28 cellular contexts compared by ENCODE assay signal in the genomic region with DNA sequence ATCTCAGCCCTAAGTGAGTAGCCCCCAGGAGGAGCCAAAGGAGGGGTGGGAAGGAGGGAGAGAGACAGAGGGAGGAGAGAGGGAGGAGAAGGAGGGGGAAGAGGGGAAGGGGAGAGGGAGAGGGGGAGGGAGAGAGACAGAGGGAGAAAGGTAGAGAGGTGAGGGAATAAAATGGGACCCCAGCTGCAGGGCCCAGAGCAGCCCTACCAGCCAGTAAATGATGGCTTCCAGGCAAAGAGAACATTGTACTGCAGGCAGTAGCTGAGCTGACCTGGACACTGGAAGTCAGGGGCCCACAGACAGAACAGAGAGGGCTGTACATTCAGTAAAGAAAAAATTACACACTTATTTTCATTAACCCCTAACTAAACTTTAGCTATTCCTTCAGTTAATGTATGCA. TPM values are rescaled to one million over a fixed set of nuclear protein-coding genes. Genes with fewer than 3 reads are reported as not detected.
DNase-seq lines count a peak whose midpoint lies in the region; ATAC-seq and TF ChIP-seq lines count a peak whose summit lies in the region.
"Had no signal": no experiment of that assay in that cellular context is flagged by ENCODE, and none has a peak within 500 bp of the region (broad histone marks: within the 10 kb centered on the region; RNA-seq: fewer than 3 reads in every experiment).

No MANE protein-coding gene starts in this region.

- peaks cover 42% of the 10 kb centered on the region for H3K4me1 Mint-ChIP-seq in mesothelial cell of epicardium
- peaks cover 14% of the 10 kb centered on the region for H3K4me1 Mint-ChIP-seq in type B pancreatic cell (ENCODE audit: unreplicated experiment)
- H3K4me1 Mint-ChIP-seq: stimulated activated naive B cell treated with anti-CD40 and anti-IgM and Interleukin-4, amounts not matched to agents 10 μg/mL and 1 μg/mL and 100 μg/mL, for 72 hours had no signal

- no peak overlapping the region for H3K4me3 ChIP-seq in cardiac muscle cell
- H3K4me3 ChIP-seq: body of pancreas, left ventricle myocardium inferior, suprapubic skin had no signal

- DNase-seq in cardiac muscle cell (ENCODE audit: low read depth in 1 of 2, low spot score in 1 of 2) (no peak), left ventricle myocardium superior (no peak), caudate nucleus (lab: John Stamatoyannopoulos, UW) (peak in 1 of 61 donors; percentile 8), mesothelial cell of epicardium (ENCODE audit: low spot score in 2 of 2, unreplicated experiment in 2 of 2) (no peak), type B pancreatic cell (ENCODE audit: extremely low spot score, unreplicated experiment) (no peak), middle frontal gyrus (ENCODE audit: extremely low spot score, low spot score) (no peak), NCI-H1092 (lab: John Stamatoyannopoulos, UW) (no peak)
- DNase-seq in stimulated activated CD4-positive, alpha-beta T cell treated with anti-CD3 and anti-CD28 coated beads, Interleukin-4, amount 100 ng/mL, for 24 hours, result no peak
- DNase-seq: activated CD4-positive, alpha-beta memory T cell treated with anti-CD3 and anti-CD28 coated beads for 36 hours; activated CD4-positive, alpha-beta T cell treated with anti-CD3 and anti-CD28 coated beads for 1 hour; activated CD8-positive, alpha-beta memory T cell treated with anti-CD3 and anti-CD28 coated beads, Interleukin-2, amount 50 U/mL, for 4 hours; activated naive CD4-positive, alpha-beta T cell treated with Interleukin-2 at 50 U/mL for 16 hours; AML-193; body of pancreas; CD8-positive, alpha-beta T cell; DMS 273 treated with DMSO at 0.1 percent for 48 hours; effector memory CD4-positive, alpha-beta T cell; EL; KBM-7; left ventricle myocardium inferior; naive thymus-derived CD4-positive, alpha-beta T cell; NCI-H2081; NCI-H526; NK-92 treated with Interleukin-12 subunit alpha and Interleukin-12 subunit beta, amount 100 ng/mL, for 24 hours; SHP77; stimulated activated naive B cell treated with anti-CD40 and anti-IgM and Interleukin-4, amounts not matched to agents 10 μg/mL and 1 μg/mL and 100 μg/mL, for 72 hours had no signal

- H3K27ac ChIP-seq in cardiac muscle cell, result peak overlapping the region; percentile 9
- peak overlapping the region; percentile 86 for H3K27ac ChIP-seq in caudate nucleus (ENCODE audit: low read depth, low read length)
- H3K27ac ChIP-seq: left ventricle myocardium inferior, suprapubic skin had no signal

- no peaks in the 10 kb centered on the region for H3K27me3 ChIP-seq in cardiac muscle cell
- H3K27me3 ChIP-seq: body of pancreas, suprapubic skin had no signal

- no peaks in the 10 kb centered on the region for H3K36me3 ChIP-seq in cardiac muscle cell
- H3K36me3 ChIP-seq: left ventricle myocardium inferior, suprapubic skin had no signal

- H3K9me3 Mint-ChIP-seq in mesothelial cell of epicardium (peaks cover 2% of the 10 kb centered on the region), type B pancreatic cell (peaks cover 6% of the 10 kb centered on the region)
- H3K9me3 Mint-ChIP-seq: activated CD4-positive, alpha-beta memory T cell treated with anti-CD3 and anti-CD28 coated beads for 36 hours; activated T-helper 1 cell treated with anti-CD3 and anti-CD28 coated beads, Interleukin-12 subunit alpha, Interleukin-12 subunit beta, Interleukin-2, Interleukin-4 antibody, amounts not matched to agents 30 ng/mL and 10 ng/mL and 1 ng/mL, durations not matched to agents 14 hours and 24 hours and 36 hours; CD8-positive, alpha-beta T cell; naive thymus-derived CD4-positive, alpha-beta T cell; stimulated activated naive B cell treated with anti-CD40 and anti-IgM and Interleukin-4, amounts not matched to agents 10 μg/mL and 1 μg/mL and 100 μg/mL, for 72 hours had no signal

- H3K4me3 Mint-ChIP-seq in mesothelial cell of epicardium (no peak overlapping the region), type B pancreatic cell (no peak overlapping the region)
- H3K4me3 Mint-ChIP-seq: activated CD4-positive, alpha-beta memory T cell treated with anti-CD3 and anti-CD28 coated beads for 36 hours; activated T-helper 1 cell treated with anti-CD3 and anti-CD28 coated beads, Interleukin-12 subunit alpha, Interleukin-12 subunit beta, Interleukin-2, Interleukin-4 antibody, amounts not matched to agents 30 ng/mL and 10 ng/mL and 1 ng/mL, durations not matched to agents 14 hours and 24 hours and 36 hours; CD8-positive, alpha-beta T cell; naive thymus-derived CD4-positive, alpha-beta T cell; stimulated activated naive B cell treated with anti-CD40 and anti-IgM and Interleukin-4, amounts not matched to agents 10 μg/mL and 1 μg/mL and 100 μg/mL, for 72 hours had no signal

- no peak for ATAC-seq in left ventricle myocardium superior
- ATAC-seq: CD8-positive, alpha-beta T cell; naive thymus-derived CD4-positive, alpha-beta T cell; stimulated activated naive B cell treated with anti-CD40 and anti-IgM and Interleukin-4, amounts not matched to agents 10 μg/mL and 1 μg/mL and 100 μg/mL, for 72 hours had no signal

- H3K27ac Mint-ChIP-seq in mesothelial cell of epicardium, result peak overlapping the region; percentile 73
- H3K27ac Mint-ChIP-seq in type B pancreatic cell, result peak overlapping the region; percentile 72
- H3K27ac Mint-ChIP-seq: activated CD4-positive, alpha-beta memory T cell treated with anti-CD3 and anti-CD28 coated beads for 36 hours; activated T-helper 1 cell treated with anti-CD3 and anti-CD28 coated beads, Interleukin-12 subunit alpha, Interleukin-12 subunit beta, Interleukin-2, Interleukin-4 antibody, amounts not matched to agents 30 ng/mL and 10 ng/mL and 1 ng/mL, durations not matched to agents 14 hours and 24 hours and 36 hours; CD8-positive, alpha-beta T cell; naive thymus-derived CD4-positive, alpha-beta T cell had no signal

- H3K36me3 Mint-ChIP-seq in mesothelial cell of epicardium (no peaks in the 10 kb centered on the region), type B pancreatic cell (peaks cover 4% of the 10 kb centered on the region)
- H3K36me3 Mint-ChIP-seq: activated CD4-positive, alpha-beta memory T cell treated with anti-CD3 and anti-CD28 coated beads for 36 hours; CD8-positive, alpha-beta T cell; naive thymus-derived CD4-positive, alpha-beta T cell; stimulated activated naive B cell treated with anti-CD40 and anti-IgM and Interleukin-4, amounts not matched to agents 10 μg/mL and 1 μg/mL and 100 μg/mL, for 72 hours had no signal

- H3K4me1 ChIP-seq in cardiac muscle cell (ENCODE audit: low read depth), result peaks cover 6% of the 10 kb centered on the region

- no peaks in the 10 kb centered on the region for H3K9me3 ChIP-seq in cardiac muscle cell (ENCODE audit: low read depth)
- H3K9me3 ChIP-seq: body of pancreas, left ventricle myocardium inferior, suprapubic skin had no signal

- H3K27me3 Mint-ChIP-seq in mesothelial cell of epicardium (ENCODE audit: low read depth), result no peaks in the 10 kb centered on the region
- no peaks in the 10 kb centered on the region for H3K27me3 Mint-ChIP-seq in type B pancreatic cell

- no peak for TF ChIP-seq CTCF in cardiac muscle cell (IDR thresholded peaks at IDR 0.05; ENCODE audit: low read depth, low read length)
- TF ChIP-seq CTCF in mesothelial cell of epicardium (IDR thresholded peaks at IDR 0.05; ENCODE audit: unreplicated experiment), result no peak
- no peak for TF ChIP-seq CTCF in type B pancreatic cell (conservative IDR thresholded peaks at IDR 0.05)

- intact Hi-C loops in left ventricle myocardium superior (cut with micrococcal nuclease), result no loop called here

RNA-seq across cellular contexts. Expression of gene GNE, which starts 57.8 kb away (rescaled TPM):
- 9.5 and 16.7 TPM in 2 replicates for total RNA-seq in cardiac muscle cell
- polyA plus RNA-seq in cardiac muscle cell, result 3.6 and 6.1 TPM in 2 replicates
- total RNA-seq in left ventricle myocardium superior, result 12.3 TPM
- 12.1 to 13.4 TPM (median 12.4 TPM) in 3 replicates for total RNA-seq in mesothelial cell of epicardium
- 9.5 and 16.3 TPM in 2 replicates for total RNA-seq in type B pancreatic cell (ENCODE audit: low replicate concordance)
